8 cellular contexts compared by ENCODE assay signal in the genomic region with DNA sequence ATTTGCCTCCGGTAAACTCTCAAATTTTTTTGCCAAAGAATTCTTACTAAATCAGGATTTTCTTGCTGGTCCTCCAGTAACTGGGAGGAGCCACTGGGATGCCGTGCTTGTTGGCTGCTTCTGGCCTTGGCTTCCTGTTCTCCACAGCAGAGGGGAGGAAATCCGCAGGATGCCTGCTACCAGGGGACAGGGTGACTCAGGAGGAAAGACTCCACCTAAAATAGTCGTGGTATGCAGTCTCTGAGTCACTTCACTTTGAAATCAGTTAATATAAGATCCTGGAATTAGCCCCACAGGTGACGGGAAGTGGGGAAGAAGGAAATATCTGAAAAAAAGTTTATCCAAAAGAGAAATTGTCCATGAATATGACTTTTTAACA. TPM values are rescaled to one million over a fixed set of nuclear protein-coding genes. Genes with fewer than 3 reads are reported as not detected.
DNase-seq lines count a peak whose midpoint lies in the region; ATAC-seq and TF ChIP-seq lines count a peak whose summit lies in the region.

No MANE protein-coding gene starts in this region.

- no peaks in the 10 kb centered on the region for H3K27me3 ChIP-seq in BLaER1 treated with 17β-estradiol and CSF1 and Interleukin-3, amounts not matched to agents 10 nM and 100 nM
- H3K27me3 ChIP-seq in breast epithelium (no peaks in the 10 kb centered on the region), upper lobe of left lung (no peaks in the 10 kb centered on the region)

- peaks cover 3% of the 10 kb centered on the region for H3K27me3 Mint-ChIP-seq in nephron progenitor cell (ENCODE audit: low read depth, poor library complexity)

- intact Hi-C loops in breast epithelium (cut with DNase I; ENCODE audit: low total_unique reads) = no loop called here

- 6 to 8% methylated on average over 5 of the region's 5 CpGs for WGBS in upper lobe of left lung, 2 donors

- H3K4me1 ChIP-seq in BLaER1 treated with 17β-estradiol and CSF1 and Interleukin-3, amounts not matched to agents 10 nM and 100 nM = peaks cover 21 to 70% (median 48%) of the 10 kb centered on the region in 10 experiments
- H3K4me1 ChIP-seq in breast epithelium (peaks cover 0 to 4% of the 10 kb centered on the region in 2 donors), upper lobe of left lung (peaks cover 19 to 38% (median 26%) of the 10 kb centered on the region in 4 donors)

- peak overlapping the region; percentile 70 to 91 (median 82) for H3K4me2 ChIP-seq in BLaER1 treated with 17β-estradiol and CSF1 and Interleukin-3, amounts not matched to agents 10 nM and 100 nM

- TF ChIP-seq CTCF in NB4 (IDR thresholded peaks at IDR 0.05; ENCODE audit: low read depth, low read length) (no peak), breast epithelium (IDR thresholded peaks at IDR 0.05) (no peak), upper lobe of left lung (IDR thresholded peaks at IDR 0.05) (no peak), nephron progenitor cell (IDR thresholded peaks at IDR 0.05) (no peak)

- 0 out of 22 replicates have a peak, but pooled peaks cover 0 to 5% (median 0%) of the 10 kb centered on the region in 11 experiments for H3K9me3 ChIP-seq in BLaER1 treated with 17β-estradiol and CSF1 and Interleukin-3, amounts not matched to agents 10 nM and 100 nM (replicated peaks in 1 of 11)
- H3K9me3 ChIP-seq in breast epithelium (no peaks in the 10 kb centered on the region), upper lobe of left lung (no peaks in the 10 kb centered on the region)

- peak overlapping the region; percentile 18 to 86 (median 83); a peak in 21 of 22 replicates for H3K27ac ChIP-seq in BLaER1 treated with 17β-estradiol and CSF1 and Interleukin-3, amounts not matched to agents 10 nM and 100 nM
- H3K27ac ChIP-seq in breast epithelium (peak overlapping the region; percentile 86 to 88), upper lobe of left lung (peak overlapping the region; percentile 77 to 84 (median 80))

- H3K4me3 Mint-ChIP-seq in nephron progenitor cell = no peak overlapping the region

- H3K9ac ChIP-seq in BLaER1 treated with 17β-estradiol and CSF1 and Interleukin-3, amounts not matched to agents 10 nM and 100 nM = peak overlapping the region in 10 of 11 experiments; percentile 21 to 67 (median 62); a peak in 15 of 22 replicates

- H3K36me3 Mint-ChIP-seq in nephron progenitor cell (ENCODE audit: low read depth) = no peaks in the 10 kb centered on the region

- H3K36me3 ChIP-seq in BLaER1 treated with 17β-estradiol and CSF1 and Interleukin-3, amounts not matched to agents 10 nM and 100 nM = no peaks in the 10 kb centered on the region
- H3K36me3 ChIP-seq in breast epithelium (no peaks in the 10 kb centered on the region), upper lobe of left lung (no peaks in the 10 kb centered on the region)

- no peak overlapping the region for H3K27ac Mint-ChIP-seq in nephron progenitor cell

- DNase-seq in NB4 (ENCODE audit: low read depth) (peak; percentile 3), breast epithelium (ENCODE audit: low spot score in 2 of 2) (peak; percentile 66 to 84), kidney glomerular epithelial cell (lab: John Stamatoyannopoulos, UW) (peak; percentile 97), upper lobe of left lung (peak in 1 of 2 donors; percentile 85), nephron progenitor cell (no peak)

- no peaks in the 10 kb centered on the region for H4K20me1 ChIP-seq in BLaER1 treated with 17β-estradiol and CSF1 and Interleukin-3, amounts not matched to agents 10 nM and 100 nM

- TF ChIP-seq POLR2A in NB4 (IDR thresholded peaks at IDR 0.05; ENCODE audit: extremely low read depth, insufficient read length) (no peak), breast epithelium (IDR thresholded peaks at IDR 0.05) (no peak), upper lobe of left lung (IDR thresholded peaks at IDR 0.05) (no peak)

- peak; percentile 94 to 96 for ATAC-seq in upper lobe of left lung (ENCODE audit: low FRiP score in 2 of 2)
- ATAC-seq in GM19467 (IDR thresholded peaks at IDR 0.05; ENCODE audit: unreplicated experiment) = no peak
- no peak for ATAC-seq in HG02571 (IDR thresholded peaks at IDR 0.05; ENCODE audit: unreplicated experiment)

- peak in 3 of 4 donors; percentile 6 to 96 (median 96) for TF ChIP-seq EP300 in upper lobe of left lung (IDR thresholded peaks at IDR 0.05)

- H3K9me3 Mint-ChIP-seq in nephron progenitor cell = no peaks in the 10 kb centered on the region

- H3K4me1 Mint-ChIP-seq in nephron progenitor cell = peaks cover 28% of the 10 kb centered on the region

- H3K4me3 ChIP-seq in BLaER1 treated with 17β-estradiol and CSF1 and Interleukin-3, amounts not matched to agents 10 nM and 100 nM = peak overlapping the region in 6 of 10 experiments; percentile 3 to 27 (median 12); a peak in 5 of 20 replicates
- H3K4me3 ChIP-seq in NB4 (ENCODE audit: low read depth, low read length) (no peak overlapping the region), breast epithelium (no peak overlapping the region), upper lobe of left lung (no peak overlapping the region)

RNA-seq across cellular contexts. Expression of a gene that starts 6.5 kb away (rescaled TPM):
- total RNA-seq in breast epithelium = 10 to 100 TPM in 2 of 3 donors, 1 to 10 TPM in 1; 7.2 to 43.8 (median 25.9) TPM
- 10 to 100 TPM in 1 of 6 donors, 1 to 10 TPM in 3, under 1 TPM in 2; 0.55 to 16.6 (median 2.5) TPM for total RNA-seq in upper lobe of left lung

RNA-seq across cellular contexts. Expression of a gene that starts 37.5 kb away (rescaled TPM):
- total RNA-seq in breast epithelium (100 to 1,000 TPM in 2 of 3 donors, 10 to 100 TPM in 1; 48.5 to 559 (median 290) TPM), upper lobe of left lung (100 to 1,000 TPM in 4 of 6 donors, 10 to 100 TPM in 2; 40.9 to 337 (median 197) TPM)

Comparison
In these comparisons a context has a peak if more than half of its experiments do, and no peak if none do; other contexts are left out.
1. H3K4me3 ChIP-seq: peak in BLaER1 treated with 17β-estradiol and CSF1 and Interleukin-3, amounts not matched to agents 10 nM and 100 nM (6 of 10); none in NB4 (single experiment), breast epithelium (0 of 3) and upper lobe of left lung (0 of 4).
2. ATAC-seq: peak in upper lobe of left lung (2 of 2); none in GM19467 (single experiment) and HG02571 (single experiment).
3. Peak in every context shown above with its lines, with median percentiles within 50 percentile points of each other: H3K27ac ChIP-seq.